Comparison of ENCODE assay signal across 7 cellular contexts in the genomic region with DNA sequence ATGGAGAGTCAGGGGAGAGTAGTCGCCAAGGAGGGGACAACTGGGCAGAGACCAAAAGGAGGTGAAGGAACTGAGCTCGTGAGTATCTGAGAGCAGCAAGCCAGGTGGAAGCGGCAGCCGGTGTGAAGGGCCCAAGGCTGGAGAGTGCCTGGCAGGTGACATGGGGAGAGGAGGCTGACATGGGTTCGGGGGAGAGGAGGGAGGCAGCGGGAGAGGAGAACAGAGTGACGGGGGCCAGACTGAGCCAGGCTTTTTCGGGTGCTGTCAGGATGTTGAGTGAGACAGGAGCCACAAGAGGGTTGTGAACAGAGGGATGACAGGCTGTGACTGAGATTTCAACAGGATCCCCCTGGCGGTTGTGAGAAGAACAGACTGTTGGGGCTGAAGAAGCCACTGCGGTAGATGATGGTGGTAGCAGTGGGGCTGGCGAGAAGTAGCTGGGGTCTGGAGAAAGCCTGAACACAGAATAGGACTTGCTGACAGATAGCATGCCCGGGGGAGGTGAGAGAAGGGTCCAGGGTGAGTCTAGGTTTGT. TPM values are rescaled to one million over a fixed set of nuclear protein-coding genes. Genes with fewer than 3 reads are reported as not detected.
DNase-seq lines count a peak whose midpoint lies in the region; ATAC-seq and TF ChIP-seq lines count a peak whose summit lies in the region.
"Had no signal": no experiment of that assay in that cellular context is flagged by ENCODE, and none has a peak within 500 bp of the region (broad histone marks: within the 10 kb centered on the region; RNA-seq: fewer than 3 reads in every experiment).

No MANE protein-coding gene starts in this region.

- peaks cover 21% of the 10 kb centered on the region for H3K9me3 Mint-ChIP-seq in progenitor cell of endocrine pancreas (ENCODE audit: low read depth)

- intact Hi-C loops in posterior vena cava (cut with DNase I): no loop called here

- peaks cover 7% of the 10 kb centered on the region for H3K4me1 Mint-ChIP-seq in progenitor cell of endocrine pancreas (ENCODE audit: low read depth)

- H3K27me3 Mint-ChIP-seq in progenitor cell of endocrine pancreas: no peaks in the 10 kb centered on the region

- H3K36me3 Mint-ChIP-seq in progenitor cell of endocrine pancreas (ENCODE audit: insufficient read depth): peaks cover 19% of the 10 kb centered on the region

- TF ChIP-seq CTCF in progenitor cell of endocrine pancreas (IDR thresholded peaks at IDR 0.05; ENCODE audit: unreplicated experiment): peak; percentile 53

- no peak for ATAC-seq in HG03039 (IDR thresholded peaks at IDR 0.05; ENCODE audit: unreplicated experiment)

- in situ Hi-C loops in T47D (cut with HindIII; ENCODE audit: low pct_unique_long_range_greater_than_20kb, low sequenced_read_pairs): no loop called here

- H3K4me3 Mint-ChIP-seq in progenitor cell of endocrine pancreas (ENCODE audit: low read depth): no peak overlapping the region

- DNase-seq in NCI-H146 (lab: John Stamatoyannopoulos, UW): peak; percentile 8
- DNase-seq in NCI-H146 treated with DMSO at 0.1 percent for 48 hours (lab: John Stamatoyannopoulos, UW; ENCODE audit: unreplicated experiment): no peak
- peak; percentile 33 to 77 for DNase-seq in T47D (ENCODE audit: low read depth in 1 of 2, low spot score in 1 of 2)
- no peak for DNase-seq in progenitor cell of endocrine pancreas (ENCODE audit: low spot score, unreplicated experiment)
- no peak for DNase-seq in posterior vena cava (ENCODE audit: low spot score)
- DNase-seq: ACHN had no signal

- H3K27ac Mint-ChIP-seq in progenitor cell of endocrine pancreas: peak overlapping the region; percentile 4

RNA-seq across cellular contexts. Expression of a gene that starts 5.7 kb away (rescaled TPM):
- 24.7 and 25.5 TPM in 2 replicates for total RNA-seq in progenitor cell of endocrine pancreas
- total RNA-seq in posterior vena cava: 10 to 100 TPM; 25.6 to 30.7 TPM

RNA-seq across cellular contexts. Expression of a gene that starts 14.4 kb away (rescaled TPM):
- total RNA-seq in progenitor cell of endocrine pancreas (92.0 and 98.5 TPM in 2 replicates), posterior vena cava (10 to 100 TPM; 70.1 to 75.6 TPM)

RNA-seq across cellular contexts. Expression of a gene that starts 14.9 kb away (rescaled TPM):
- total RNA-seq in progenitor cell of endocrine pancreas (0.69 and 0.93 TPM in 2 replicates), posterior vena cava (1 to 10 TPM; 3.2 to 10.0 TPM)

RNA-seq across cellular contexts. Expression of a gene that starts 25.0 kb away (rescaled TPM):
- total RNA-seq in progenitor cell of endocrine pancreas (5.3 and 6.7 TPM in 2 replicates), posterior vena cava (1 to 10 TPM; 1.2 to 2.3 TPM)

Comparison
In these comparisons a context has a peak if more than half of its experiments do, and no peak if none do; other contexts are left out.
1. DNase-seq: peak in NCI-H146 (single experiment) and T47D (2 of 2); none in NCI-H146 treated with DMSO at 0.1 percent for 48 hours (single experiment), progenitor cell of endocrine pancreas (single experiment) and posterior vena cava (single experiment).